ENCODE assay signal across 9 cellular contexts in the genomic region with DNA sequence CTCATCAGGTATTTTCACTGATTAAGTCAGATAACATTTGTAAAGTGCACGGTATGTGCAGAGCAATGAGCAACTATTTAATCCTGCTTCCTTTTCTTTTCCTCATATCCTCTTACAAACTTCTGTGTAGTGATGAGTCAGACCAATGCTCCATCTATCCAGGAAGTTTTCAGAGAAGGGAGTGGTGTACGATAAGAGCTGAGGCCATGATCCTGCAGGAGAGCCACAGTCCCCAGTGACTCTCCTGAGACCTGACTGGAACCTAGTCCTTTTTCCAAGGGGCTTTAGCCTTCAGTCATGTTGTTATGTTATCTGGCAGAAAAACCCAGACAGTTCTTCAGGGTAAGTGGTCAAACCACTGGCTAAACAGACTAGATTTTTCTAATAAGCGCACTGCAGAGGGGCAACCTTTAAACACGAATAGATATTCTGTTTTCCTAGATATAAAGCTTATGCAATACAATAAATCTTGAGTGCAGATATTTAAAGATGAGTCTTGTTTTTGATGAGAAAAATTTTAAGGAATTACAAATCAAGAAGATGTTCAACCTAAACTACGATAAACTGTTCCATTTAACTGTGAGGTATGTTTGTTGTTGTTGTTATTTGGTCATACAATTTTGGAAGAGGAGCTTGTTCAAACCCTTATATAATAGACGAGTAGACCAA.
DNase-seq lines count a peak whose midpoint lies in the region; ATAC-seq and TF ChIP-seq lines count a peak whose summit lies in the region.
"Had no signal": no experiment of that assay in that cellular context is flagged by ENCODE, and none has a peak within 500 bp of the region (broad histone marks: within the 10 kb centered on the region; RNA-seq: fewer than 3 reads in every experiment).

No MANE protein-coding gene starts in this region.

- peak overlapping the region; percentile 44 for H3K9ac ChIP-seq in GM23248
- no peak overlapping the region for H3K9ac ChIP-seq in fibroblast of lung (ENCODE audit: insufficient read depth, low read length)

- H3K4me3 ChIP-seq in GM23248: peak overlapping the region; percentile 36
- H3K4me3 ChIP-seq in fibroblast of lung (replicated peaks in 1 of 4; ENCODE audit: control extremely low read depth in 1 of 4, insufficient read depth in 1 of 4, low read depth in 3 of 4, low read length in 4 of 4): no peak overlapping the region
- H3K4me3 ChIP-seq in skeletal muscle cell (ENCODE audit: low read depth, low read length): no peak overlapping the region
- no peak overlapping the region for H3K4me3 ChIP-seq in left ventricle myocardium inferior

- H3K4me2 ChIP-seq in GM23248 (ENCODE audit: unreplicated experiment) (peak overlapping the region; percentile 60), fibroblast of lung (ENCODE audit: extremely low read depth, insufficient read depth, low read length) (peak overlapping the region; percentile 53)

- POLR2A ChIA-PET in activated CD8-positive, alpha-beta T cell treated with anti-CD3 and anti-CD28 coated beads for 36 hours (lab: Charles Lee): no interaction called here

- H4K20me1 ChIP-seq in GM23248 (ENCODE audit: insufficient read depth) (no peaks in the 10 kb centered on the region), fibroblast of lung (ENCODE audit: control insufficient read depth, extremely low read depth, insufficient read depth, low read length) (no peaks in the 10 kb centered on the region)

- no peaks in the 10 kb centered on the region for H3K27me3 Mint-ChIP-seq in effector memory CD8-positive, alpha-beta T cell
- peaks cover 1% of the 10 kb centered on the region for H3K27me3 Mint-ChIP-seq in activated CD8-positive, alpha-beta T cell treated with anti-CD3 and anti-CD28 coated beads for 36 hours

- H3K36me3 Mint-ChIP-seq in effector memory CD8-positive, alpha-beta T cell (ENCODE audit: insufficient read depth): peaks cover 4% of the 10 kb centered on the region
- H3K36me3 Mint-ChIP-seq in activated CD8-positive, alpha-beta T cell treated with anti-CD3 and anti-CD28 coated beads for 36 hours (ENCODE audit: low read depth): no peaks in the 10 kb centered on the region

- no peaks in the 10 kb centered on the region for H3K9me2 ChIP-seq in GM23248 (ENCODE audit: insufficient read depth)

- peak overlapping the region; percentile 79 for H2AFZ ChIP-seq in GM23248
- H2AFZ ChIP-seq in fibroblast of lung (ENCODE audit: low read length): peak overlapping the region; percentile 41

- TF ChIP-seq CTCF in fibroblast of lung (conservative IDR thresholded peaks at IDR 0.05 in 1 of 2, IDR thresholded peaks at IDR 0.05 in 1 of 2; ENCODE audit: low read depth in 1 of 2, low read length in 2 of 2) (no peak), left ventricle myocardium inferior (IDR thresholded peaks at IDR 0.05; ENCODE audit: borderline replicate concordance) (no peak)
- no peak for TF ChIP-seq CTCF in activated CD8-positive, alpha-beta T cell treated with anti-CD3 and anti-CD28 coated beads for 36 hours (IDR thresholded peaks at IDR 0.05)

- peak overlapping the region; percentile 81 for H3K27ac ChIP-seq in GM23248
- peak overlapping the region; percentile 55 for H3K27ac ChIP-seq in fibroblast of lung (ENCODE audit: insufficient read depth, low read length)
- no peak overlapping the region for H3K27ac ChIP-seq in left ventricle myocardium inferior (replicated peaks)

- H3F3A ChIP-seq in GM23248 (ENCODE audit: insufficient read depth): peaks cover 23% of the 10 kb centered on the region

- intact Hi-C loops in activated CD8-positive, alpha-beta T cell treated with anti-CD3 and anti-CD28 coated beads for 36 hours (cut with micrococcal nuclease): no loop called here
- intact Hi-C loops in left ventricle myocardium inferior (cut with micrococcal nuclease): no loop called here

- CTCF ChIA-PET in activated CD8-positive, alpha-beta T cell treated with anti-CD3 and anti-CD28 coated beads for 36 hours (lab: Charles Lee): interaction anchor here (0.7 to 1.2 kb wide), 3 partner anchors 8 to 11 kb away, joined by 3 to 4 read pairs (median 3); no protein-coding TSS in a partner anchor

- H3K9me3 Mint-ChIP-seq in effector memory CD8-positive, alpha-beta T cell: no peaks in the 10 kb centered on the region
- no peaks in the 10 kb centered on the region for H3K9me3 Mint-ChIP-seq in activated CD8-positive, alpha-beta T cell treated with anti-CD3 and anti-CD28 coated beads for 36 hours

- H3K36me3 ChIP-seq in GM23248 (ENCODE audit: low read depth): no peaks in the 10 kb centered on the region
- no peaks in the 10 kb centered on the region for H3K36me3 ChIP-seq in fibroblast of lung (ENCODE audit: control insufficient read depth, insufficient read depth, low read length)
- no peaks in the 10 kb centered on the region for H3K36me3 ChIP-seq in left ventricle myocardium inferior

- WGBS in GM23248 (ENCODE audit: low coverage in 1 of 2, low lambda C conversion rate in 2 of 2, missing lambda C conversion rate in 2 of 2), 2 experiments: 21 to 22% methylated on average over 6 of the region's 6 CpGs

- no peaks in the 10 kb centered on the region for H3K4me1 Mint-ChIP-seq in effector memory CD8-positive, alpha-beta T cell (ENCODE audit: low read depth in 2 of 2)
- no peaks in the 10 kb centered on the region for H3K4me1 Mint-ChIP-seq in activated CD8-positive, alpha-beta T cell treated with anti-CD3 and anti-CD28 coated beads for 36 hours (ENCODE audit: low read depth)

- H3K4me1 ChIP-seq in GM23248 (ENCODE audit: insufficient read depth) (peaks cover 21% of the 10 kb centered on the region), fibroblast of lung (ENCODE audit: control insufficient read depth, extremely low read depth, insufficient read depth, low read length) (peaks cover 10% of the 10 kb centered on the region), left ventricle myocardium inferior (no peaks in the 10 kb centered on the region)

- H3K27ac Mint-ChIP-seq in effector memory CD8-positive, alpha-beta T cell: peak overlapping the region in 1 of 2 donors; percentile 23
- no peak overlapping the region for H3K27ac Mint-ChIP-seq in activated CD8-positive, alpha-beta T cell treated with anti-CD3 and anti-CD28 coated beads for 36 hours

- no peak overlapping the region for H3K4me3 Mint-ChIP-seq in effector memory CD8-positive, alpha-beta T cell
- no peak overlapping the region for H3K4me3 Mint-ChIP-seq in activated CD8-positive, alpha-beta T cell treated with anti-CD3 and anti-CD28 coated beads for 36 hours

- no peaks in the 10 kb centered on the region for H3K79me2 ChIP-seq in GM23248 (ENCODE audit: insufficient read depth)
- no peaks in the 10 kb centered on the region for H3K79me2 ChIP-seq in fibroblast of lung (ENCODE audit: control insufficient read depth, insufficient read depth, low read length)

- no peaks in the 10 kb centered on the region for H3K9me3 ChIP-seq in GM23248 (ENCODE audit: low read depth)
- H3K9me3 ChIP-seq in fibroblast of lung (ENCODE audit: control insufficient read depth, insufficient read depth, low read depth, low read length): no peaks in the 10 kb centered on the region
- H3K9me3 ChIP-seq in left ventricle myocardium inferior (replicated peaks): no peaks in the 10 kb centered on the region

- DNase-seq in GM23248: peak; percentile 86
- peak; percentile 90 for DNase-seq in RPMI7951 (ENCODE audit: low read depth)
- DNase-seq in fibroblast of lung (ENCODE audit: low read depth in 2 of 2): peak; percentile 73 to 95
- peak; percentile 47 for DNase-seq in skeletal muscle cell (ENCODE audit: low read depth)
- DNase-seq in effector memory CD8-positive, alpha-beta T cell: no peak
- DNase-seq in activated CD8-positive, alpha-beta T cell treated with anti-CD3 and anti-CD28 coated beads for 36 hours: no peak
- DNase-seq in left ventricle myocardium inferior: no peak
- no peak for DNase-seq in NCI-H2029 treated with DMSO at 0.1 percent for 48 hours (lab: John Stamatoyannopoulos, UW)
- DNase-seq: Karpas-422 had no signal

- ATAC-seq in effector memory CD8-positive, alpha-beta T cell (replicated peaks): no peak
- no peak for ATAC-seq in activated CD8-positive, alpha-beta T cell treated with anti-CD3 and anti-CD28 coated beads for 36 hours

- H3K27me3 ChIP-seq in GM23248 (replicated peaks; ENCODE audit: insufficient read depth) (no peaks in the 10 kb centered on the region), fibroblast of lung (ENCODE audit: control insufficient read depth, insufficient read depth, low read length) (no peaks in the 10 kb centered on the region), left ventricle myocardium inferior (ENCODE audit: low read depth) (no peaks in the 10 kb centered on the region)

- in situ Hi-C loops in GM23248 (cut with MboI): loop anchor here (10.0 kb wide), 1 partner anchor 93 kb away; no protein-coding TSS in a partner anchor

Comparison
In these comparisons a context has a peak if more than half of its experiments do, and no peak if none do; other contexts are left out.
1. DNase-seq: peak in GM23248 (single experiment), RPMI7951 (single experiment), fibroblast of lung (2 of 2) and skeletal muscle cell (single experiment); none in effector memory CD8-positive, alpha-beta T cell (0 of 3), activated CD8-positive, alpha-beta T cell treated with anti-CD3 and anti-CD28 coated beads for 36 hours (single experiment), left ventricle myocardium inferior (single experiment) and NCI-H2029 treated with DMSO at 0.1 percent for 48 hours (single experiment).